Comparison of ENCODE assay signal across 8 cellular contexts in the genomic region with DNA sequence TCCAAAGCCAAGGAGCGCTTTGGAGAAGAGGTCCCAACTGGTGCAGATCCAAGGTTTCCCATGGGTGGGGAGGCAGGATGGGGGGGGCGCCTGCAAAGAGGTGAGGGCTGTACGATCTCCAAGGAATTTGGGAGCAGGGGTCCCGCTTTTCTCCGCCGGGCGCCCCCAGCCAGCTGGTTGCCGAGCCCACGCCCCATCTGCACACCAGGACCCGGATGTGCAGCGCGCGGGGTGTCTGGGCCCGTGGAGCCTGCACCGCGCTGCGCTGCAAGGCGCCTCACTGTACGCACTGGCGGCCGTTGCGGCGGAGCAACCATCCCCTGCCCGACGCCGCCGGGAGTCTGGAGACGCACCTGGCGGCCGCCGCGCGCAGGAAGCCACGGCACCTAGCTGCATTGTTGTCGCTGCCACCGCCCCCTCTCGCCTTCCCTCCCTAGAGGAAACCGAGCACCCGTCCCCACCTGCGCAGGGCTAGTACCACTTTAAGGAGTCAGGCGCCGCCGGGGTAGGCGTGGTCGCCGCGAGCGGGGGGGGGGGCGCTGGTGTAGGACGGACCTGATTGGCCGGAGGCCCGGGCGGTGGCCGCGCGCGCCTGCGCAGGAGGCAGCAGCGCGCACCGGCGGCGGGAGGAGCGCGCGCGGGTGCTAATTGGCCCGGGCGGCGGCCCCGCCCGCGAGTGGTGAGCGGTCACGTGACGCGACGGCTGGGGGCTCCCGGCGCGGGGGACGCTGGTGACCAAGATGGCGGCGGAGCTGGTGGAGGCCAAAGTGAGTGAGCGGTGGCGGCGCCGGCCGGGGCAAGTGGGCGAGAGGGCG. TPM values are rescaled to one million over a fixed set of nuclear protein-coding genes. Genes with fewer than 3 reads are reported as not detected.
A peak's percentile ranks its signal among the peaks of the same experiment; 100 is the strongest.
DNase-seq lines count a peak whose midpoint lies in the region; ATAC-seq, FAIRE-seq and TF ChIP-seq lines count a peak whose summit lies in the region.

A gene with protein sequence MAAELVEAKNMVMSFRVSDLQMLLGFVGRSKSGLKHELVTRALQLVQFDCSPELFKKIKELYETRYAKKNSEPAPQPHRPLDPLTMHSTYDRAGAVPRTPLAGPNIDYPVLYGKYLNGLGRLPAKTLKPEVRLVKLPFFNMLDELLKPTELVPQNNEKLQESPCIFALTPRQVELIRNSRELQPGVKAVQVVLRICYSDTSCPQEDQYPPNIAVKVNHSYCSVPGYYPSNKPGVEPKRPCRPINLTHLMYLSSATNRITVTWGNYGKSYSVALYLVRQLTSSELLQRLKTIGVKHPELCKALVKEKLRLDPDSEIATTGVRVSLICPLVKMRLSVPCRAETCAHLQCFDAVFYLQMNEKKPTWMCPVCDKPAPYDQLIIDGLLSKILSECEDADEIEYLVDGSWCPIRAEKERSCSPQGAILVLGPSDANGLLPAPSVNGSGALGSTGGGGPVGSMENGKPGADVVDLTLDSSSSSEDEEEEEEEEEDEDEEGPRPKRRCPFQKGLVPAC (plus strand): TSS at position 716 of the 815 bp plus-strand sequence. CDS start 25 bp downstream, at position 741.

- peaks cover 26% of the 10 kb centered on the region for H3K4me1 Mint-ChIP-seq in central memory CD8-positive, alpha-beta T cell

- H3K4me2 ChIP-seq in keratinocyte (ENCODE audit: control insufficient read depth, extremely low read depth, insufficient read depth, low read depth, low read length), result peak within 1 kb of the TSS; percentile 96

- H4K20me1 ChIP-seq in keratinocyte (ENCODE audit: control insufficient read depth, extremely low read depth, insufficient read depth, low read length), result no peaks in the 10 kb centered on the region

- peaks cover 39% of the 10 kb centered on the region for H3K79me2 ChIP-seq in keratinocyte (ENCODE audit: control insufficient read depth, insufficient read depth, low read length)

- H3K9me3 ChIP-seq in keratinocyte (ENCODE audit: control insufficient read depth, low read depth, low read length), result no peaks in the 10 kb centered on the region

- dilution Hi-C loops in keratinocyte (cut with MboI; ENCODE audit: extremely low pct_ligation_motif_present, low sequenced_read_pairs), result no loop called here

- peaks cover 16% of the 10 kb centered on the region for H3K36me3 Mint-ChIP-seq in central memory CD8-positive, alpha-beta T cell (ENCODE audit: insufficient read depth)

- peaks cover 2 to 5% of the 10 kb centered on the region in 2 experiments for H3K36me3 ChIP-seq in keratinocyte (ENCODE audit: control insufficient read depth in 2 of 2, extremely low read depth in 1 of 2, insufficient read depth in 2 of 2, low read length in 2 of 2)

- H3K4me3 ChIP-seq in keratinocyte (ENCODE audit: control insufficient read depth in 2 of 3, extremely low read depth in 1 of 3, insufficient read depth in 2 of 3, low read depth in 1 of 3, low read length in 3 of 3), result peak within 1 kb of the TSS; percentile 90 to 92 (median 92)

- peak; percentile 100 for DNase-seq in AG08396 (ENCODE audit: low spot score)
- peak; percentile 89 for DNase-seq in NCI-H345 treated with DMSO at 0.1 percent for 48 hours (lab: John Stamatoyannopoulos, UW; ENCODE audit: unreplicated experiment)
- DNase-seq in central memory CD8-positive, alpha-beta T cell (ENCODE audit: low spot score in 2 of 2), result peak; percentile 83 to 91
- DNase-seq in keratinocyte (ENCODE audit: low read depth, low spot score), result peak; percentile 64
- DNase-seq in stimulated activated CD4-positive, alpha-beta T cell treated with anti-CD3 and anti-CD28 coated beads, Interleukin-15, amount 100 ng/mL, for 1 hour (ENCODE audit: low read depth in 1 of 2, low spot score in 1 of 2), result peak; percentile 90 to 92

- H3K27ac ChIP-seq in keratinocyte (ENCODE audit: control insufficient read depth, insufficient read depth, low read length), result peak within 1 kb of the TSS; percentile 20

- peak in 1 of 3 experiments; percentile 7 for TF ChIP-seq CTCF in keratinocyte (optimal IDR thresholded peaks at IDR 0.05 in 1 of 3, IDR thresholded peaks at IDR 0.05 in 1 of 3, conservative IDR thresholded peaks at IDR 0.05 in 1 of 3; ENCODE audit: extremely low read depth in 1 of 3, insufficient read depth in 2 of 3, low read length in 3 of 3)

- H2AFZ ChIP-seq in keratinocyte (ENCODE audit: control insufficient read depth, low read length), result peak within 1 kb of the TSS; percentile 85

- ATAC-seq in GM19023 (IDR thresholded peaks at IDR 0.05; ENCODE audit: unreplicated experiment) (peak; percentile 78), HG03196 (IDR thresholded peaks at IDR 0.05; ENCODE audit: unreplicated experiment) (peak; percentile 72)
- peak; percentile 95 for ATAC-seq in activated CD4-positive, CD25-positive, alpha-beta regulatory T cell treated with anti-CD3 and anti-CD28 coated beads, Interleukin-2, amount 50 U/mL, for 24 hours
- peak; percentile 96 for ATAC-seq in central memory CD8-positive, alpha-beta T cell (replicated peaks; ENCODE audit: extremely low read depth, poor library complexity, severe bottlenecking)

- H3K9me1 ChIP-seq in keratinocyte (ENCODE audit: control insufficient read depth, extremely low read depth, insufficient read depth, low read length), result no peaks in the 10 kb centered on the region

- peaks cover 14% of the 10 kb centered on the region for H3K4me1 ChIP-seq in keratinocyte (ENCODE audit: control insufficient read depth, extremely low read depth, insufficient read depth, low read length)

- H3K9me3 Mint-ChIP-seq in central memory CD8-positive, alpha-beta T cell, result no peaks in the 10 kb centered on the region

- H3K27ac Mint-ChIP-seq in central memory CD8-positive, alpha-beta T cell (ENCODE audit: low read depth), result peak within 1 kb of the TSS; percentile 77

- H3K27me3 ChIP-seq in keratinocyte (ENCODE audit: control insufficient read depth, extremely low read depth, insufficient read depth, low read length), result no peaks in the 10 kb centered on the region

- FAIRE-seq in keratinocyte (lab: Jason Lieb, UNC), result no peak

- peak within 1 kb of the TSS; percentile 87 for H3K4me3 Mint-ChIP-seq in central memory CD8-positive, alpha-beta T cell

- peak within 1 kb of the TSS; percentile 79 for H3K9ac ChIP-seq in keratinocyte (ENCODE audit: control insufficient read depth, extremely low read depth, insufficient read depth, low read length)

- no peaks in the 10 kb centered on the region for H3K27me3 Mint-ChIP-seq in central memory CD8-positive, alpha-beta T cell

RNA-seq across cellular contexts. Expression of the gene that starts here (rescaled TPM):
- 6.1 to 11.4 TPM (median 7.5 TPM) in 3 replicates for polyA plus RNA-seq in keratinocyte
- polyA plus RNA-seq in keratinocyte (2011; ENCODE audit: low read depth), result 18.7 TPM
- 6.4 and 13.1 TPM in 2 replicates for polyA plus RNA-seq in keratinocyte (2011; cell fraction: cytosol; rRNA removed)
- 12.7 and 17.1 TPM in 2 replicates for polyA plus RNA-seq in keratinocyte (2011; cell fraction: nucleus; rRNA removed)
- 20.0 and 20.7 TPM in 2 replicates for polyA plus RNA-seq in keratinocyte (2012; ENCODE audit: low replicate concordance)
- 7.4 to 42.2 TPM (median 7.6 TPM) in 3 replicates for polyA minus RNA-seq in keratinocyte
- 7.7 TPM for polyA minus RNA-seq in keratinocyte (2011; cell fraction: cytosol; rRNA and poly(A)+ RNA removed)
- polyA minus RNA-seq in keratinocyte (2011; cell fraction: nucleus; rRNA and poly(A)+ RNA removed), result 8.4 and 9.0 TPM in 2 replicates

Comparison
In these comparisons a context has a peak if more than half of its experiments do, and no peak if none do; other contexts are left out.
1. Peak in every context shown above with its lines: DNase-seq, ATAC-seq, H3K4me3 ChIP-seq and H3K27ac ChIP-seq.